In genomic region chr6:12029979-12030737, GRCh38 we compare ENCODE assay signal across 28 cellular contexts.
"Had no signal": no experiment of that assay in that cellular context is flagged by ENCODE, and none has a peak within 500 bp of the region (broad histone marks: within the 10 kb centered on the region; RNA-seq: fewer than 3 reads in every experiment).

No MANE protein-coding gene starts in this region.

- ATAC-seq: PC-3 had no signal

- H3K9me3 ChIP-seq: Peyer's patch had no signal

- H3K9ac ChIP-seq: SK-N-SH had no signal

- DNase-seq: activated CD4-positive, alpha-beta T cell treated with anti-CD3 and anti-CD28 coated beads, Interleukin-2, amount 50 U/mL, for 1 hour; activated CD8-positive, alpha-beta memory T cell treated with anti-CD3 and anti-CD28 coated beads, Interleukin-2, amount 50 U/mL, for 4 hours; activated gamma-delta T cell; activated naive CD4-positive, alpha-beta T cell treated with Interleukin-2 at 50 U/mL for 16 hours; activated T-cell treated with anti-CD3 and anti-CD28 coated beads, Interleukin-2, amount 50 U/mL, for 48 hours; anterior cingulate cortex; central memory CD4-positive, alpha-beta T cell; Kasumi-1; MG63; NCI-H1048; NCI-H1105 treated with DMSO at 0.1 percent for 48 hours; NCI-H1436; NCI-H1694; NCI-H1930; NCI-H2081 treated with DMSO at 0.1 percent for 48 hours; NCI-H345; NCI-H510A; NCI-H526; NCI-H748 treated with DMSO at 0.1 percent for 48 hours; NK-92 treated with Interleukin-12 subunit alpha and Interleukin-12 subunit beta, amount 100 ng/mL, for 24 hours; PC-3; Peyer's patch; RPMI8226; SHP77 treated with DMSO at 0.1 percent for 48 hours; SK-N-SH had no signal

- H3K27me3 ChIP-seq: MG63, Peyer's patch, SJSA1 had no signal

- H3K4me2 ChIP-seq: SK-N-SH had no signal

- H3K27ac ChIP-seq: Peyer's patch, SJSA1 had no signal

- H3K36me3 ChIP-seq: Peyer's patch had no signal

- H3K4me3 ChIP-seq: MG63, Peyer's patch, SJSA1 had no signal

- FAIRE-seq: colon, TTC549 had no signal
